In genomic region chr2:204913854-204914464, GRCh38 we compare ENCODE assay signal across 21 cellular contexts.
"Had no signal": no experiment of that assay in that cellular context is flagged by ENCODE, and none has a peak within 500 bp of the region (broad histone marks: within the 10 kb centered on the region; RNA-seq: fewer than 3 reads in every experiment).

No MANE protein-coding gene starts in this region.

- H3K9me3 ChIP-seq: neutrophil, psoas muscle, right lobe of liver, spleen, thoracic aorta, transverse colon, uterus had no signal

- ATAC-seq: naive thymus-derived CD4-positive, alpha-beta T cell; psoas muscle; right lobe of liver; stimulated activated naive B cell treated with anti-CD40 and anti-IgM and Interleukin-4, amounts not matched to agents 10 μg/mL and 1 μg/mL and 100 μg/mL, for 72 hours; stimulated activated naive CD8-positive, alpha-beta T cell treated with anti-CD3 and anti-CD28 coated beads, Interleukin-15, amount 100 ng/mL, for 72 hours had no signal

- H3K36me3 Mint-ChIP-seq: stimulated activated naive B cell treated with anti-CD40 and anti-IgM and Interleukin-4, amounts not matched to agents 10 μg/mL and 1 μg/mL and 100 μg/mL, for 72 hours had no signal

- H3K27ac ChIP-seq: coronary artery, hepatocyte, neutrophil, psoas muscle, right lobe of liver, spleen, thoracic aorta, transverse colon, uterus had no signal

- FAIRE-seq: islet of Langerhans had no signal

- H3K27ac Mint-ChIP-seq: nephron progenitor cell; stimulated activated naive B cell treated with anti-CD40 and anti-IgM and Interleukin-4, amounts not matched to agents 10 μg/mL and 1 μg/mL and 100 μg/mL, for 72 hours had no signal

- H3K9me3 Mint-ChIP-seq: nephron progenitor cell; stimulated activated naive B cell treated with anti-CD40 and anti-IgM and Interleukin-4, amounts not matched to agents 10 μg/mL and 1 μg/mL and 100 μg/mL, for 72 hours had no signal

- DNase-seq: effector CD4-positive, alpha-beta T cell; foreskin melanocyte; head of caudate nucleus; kidney glomerular epithelial cell; nephron progenitor cell; psoas muscle; right lobe of liver; spleen; stimulated activated CD4-positive, alpha-beta T cell treated with anti-CD3 and anti-CD28 coated beads, Interleukin-15, amount 100 ng/mL, for 24 hours; stimulated activated CD4-positive, alpha-beta T cell treated with anti-CD3 and anti-CD28 coated beads, Interleukin-1b, Interleukin-23, amount 100 ng/mL, for 48 hours; stimulated activated CD4-positive, alpha-beta T cell treated with anti-CD3 and anti-CD28 coated beads, Interleukin-4, amount 100 ng/mL, for 4 hours; stimulated activated naive B cell treated with anti-CD40 and anti-IgM and Interleukin-4, amounts not matched to agents 10 μg/mL and 1 μg/mL and 100 μg/mL, for 72 hours; stimulated activated naive CD8-positive, alpha-beta T cell treated with anti-CD3 and anti-CD28 coated beads, Interleukin-15, amount 100 ng/mL, for 72 hours; transverse colon; uterus had no signal

- H3K4me3 Mint-ChIP-seq: naive thymus-derived CD4-positive, alpha-beta T cell; nephron progenitor cell; stimulated activated naive B cell treated with anti-CD40 and anti-IgM and Interleukin-4, amounts not matched to agents 10 μg/mL and 1 μg/mL and 100 μg/mL, for 72 hours; stimulated activated naive CD8-positive, alpha-beta T cell treated with anti-CD3 and anti-CD28 coated beads, Interleukin-15, amount 100 ng/mL, for 72 hours had no signal

- H3K4me3 ChIP-seq: coronary artery, hepatocyte, psoas muscle, right lobe of liver, spleen, thoracic aorta, transverse colon, uterus had no signal

- H3K4me1 ChIP-seq: psoas muscle, right lobe of liver, spleen, transverse colon, uterus had no signal

- H3K36me3 ChIP-seq: neutrophil, right lobe of liver, spleen, thoracic aorta, transverse colon, uterus had no signal

- H2AFZ ChIP-seq: hepatocyte had no signal

- H3K27me3 Mint-ChIP-seq: stimulated activated naive B cell treated with anti-CD40 and anti-IgM and Interleukin-4, amounts not matched to agents 10 μg/mL and 1 μg/mL and 100 μg/mL, for 72 hours; stimulated activated naive CD8-positive, alpha-beta T cell treated with anti-CD3 and anti-CD28 coated beads, Interleukin-15, amount 100 ng/mL, for 72 hours had no signal

- H3K27me3 ChIP-seq: hepatocyte, neutrophil, right lobe of liver, spleen, transverse colon, uterus had no signal

- H3K4me2 ChIP-seq: hepatocyte had no signal

- H3K4me1 Mint-ChIP-seq: stimulated activated naive B cell treated with anti-CD40 and anti-IgM and Interleukin-4, amounts not matched to agents 10 μg/mL and 1 μg/mL and 100 μg/mL, for 72 hours; stimulated activated naive CD8-positive, alpha-beta T cell treated with anti-CD3 and anti-CD28 coated beads, Interleukin-15, amount 100 ng/mL, for 72 hours had no signal

- H3K79me2 ChIP-seq: hepatocyte had no signal
